In genomic region chr14:76104802-76105355, GRCh38 we compare ENCODE assay signal across 12 cellular contexts. TPM values are rescaled to one million over a fixed set of nuclear protein-coding genes. Genes with fewer than 3 reads are reported as not detected.
DNase-seq lines count a peak whose midpoint lies in the region; ATAC-seq and TF ChIP-seq lines count a peak whose summit lies in the region.
"Had no signal": no experiment of that assay in that cellular context is flagged by ENCODE, and none has a peak within 500 bp of the region (broad histone marks: within the 10 kb centered on the region; RNA-seq: fewer than 3 reads in every experiment).

No MANE protein-coding gene starts in this region.

- no peaks in the 10 kb centered on the region for H3K36me3 Mint-ChIP-seq in neural progenitor cell
- H3K36me3 Mint-ChIP-seq: CD4-positive, CD25-positive, alpha-beta regulatory T cell had no signal

- H3K4me1 Mint-ChIP-seq in neural progenitor cell: peaks cover 28% of the 10 kb centered on the region

- H3K79me2 ChIP-seq in neural progenitor cell (ENCODE audit: low read depth): no peaks in the 10 kb centered on the region

- H3K27me3 ChIP-seq in H7 (ENCODE audit: control insufficient read depth, insufficient read depth, low read length) (no peaks in the 10 kb centered on the region), neural progenitor cell (no peaks in the 10 kb centered on the region)
- H3K27me3 ChIP-seq: BLaER1 treated with 17β-estradiol and CSF1 and Interleukin-3, amounts not matched to agents 10 nM and 100 nM had no signal

- no peak overlapping the region for H3K4me3 Mint-ChIP-seq in neural progenitor cell
- H3K4me3 Mint-ChIP-seq: CD4-positive, CD25-positive, alpha-beta regulatory T cell had no signal

- no peak overlapping the region for H3K4me2 ChIP-seq in neural progenitor cell
- H3K4me2 ChIP-seq: BLaER1 treated with 17β-estradiol and CSF1 and Interleukin-3, amounts not matched to agents 10 nM and 100 nM had no signal

- no peak overlapping the region for H2AFZ ChIP-seq in neural progenitor cell (replicated peaks)

- ATAC-seq in HG03571 (IDR thresholded peaks at IDR 0.05; ENCODE audit: unreplicated experiment): no peak

- H3K27me3 Mint-ChIP-seq in neural progenitor cell (ENCODE audit: insufficient read depth, low read depth): peaks cover 22% of the 10 kb centered on the region

- no peaks in the 10 kb centered on the region for H3F3A ChIP-seq in neural progenitor cell (ENCODE audit: low read depth)

- no peaks in the 10 kb centered on the region for H3K9me3 ChIP-seq in neural progenitor cell (ENCODE audit: low read depth)
- H3K9me3 ChIP-seq: BLaER1 treated with 17β-estradiol and CSF1 and Interleukin-3, amounts not matched to agents 10 nM and 100 nM had no signal

- peak; percentile 82 for DNase-seq in DMS 273 (lab: John Stamatoyannopoulos, UW; ENCODE audit: unreplicated experiment)
- DNase-seq in H7: peak; percentile 46
- peak; percentile 26 for DNase-seq in NCI-H69 (lab: John Stamatoyannopoulos, UW)
- no peak for DNase-seq in neural progenitor cell (ENCODE audit: low spot score)
- DNase-seq in activated T-cell treated with anti-CD3 and anti-CD28 coated beads for 4 hours: no peak
- no peak for DNase-seq in SIG-M5 treated with dmso at 0.1 percent for 504 hours (lab: John Stamatoyannopoulos, UW; ENCODE audit: unreplicated experiment)
- DNase-seq: ACHN; CD4-positive, CD25-positive, alpha-beta regulatory T cell; DMS79 treated with DMSO at 0.1 percent for 48 hours; EL had no signal

- peak overlapping the region; percentile 36 for H3K27ac Mint-ChIP-seq in neural progenitor cell
- H3K27ac Mint-ChIP-seq: CD4-positive, CD25-positive, alpha-beta regulatory T cell had no signal

- no peak for TF ChIP-seq CTCF in neural progenitor cell (IDR thresholded peaks at IDR 0.05)

- H3K27ac ChIP-seq in neural progenitor cell: no peak overlapping the region
- H3K27ac ChIP-seq: BLaER1 treated with 17β-estradiol and CSF1 and Interleukin-3, amounts not matched to agents 10 nM and 100 nM had no signal

- H3K4me1 ChIP-seq in neural progenitor cell: no peaks in the 10 kb centered on the region
- H3K4me1 ChIP-seq: BLaER1 treated with 17β-estradiol and CSF1 and Interleukin-3, amounts not matched to agents 10 nM and 100 nM had no signal

- no peaks in the 10 kb centered on the region for H4K20me1 ChIP-seq in neural progenitor cell (ENCODE audit: low read depth)
- H4K20me1 ChIP-seq: BLaER1 treated with 17β-estradiol and CSF1 and Interleukin-3, amounts not matched to agents 10 nM and 100 nM had no signal

- H3K9me3 Mint-ChIP-seq in neural progenitor cell: peaks cover 3% of the 10 kb centered on the region

- H3K36me3 ChIP-seq in H7 (replicated peaks; ENCODE audit: control insufficient read depth, insufficient read depth, low read length) (no peaks in the 10 kb centered on the region), neural progenitor cell (no peaks in the 10 kb centered on the region)
- H3K36me3 ChIP-seq: BLaER1 treated with 17β-estradiol and CSF1 and Interleukin-3, amounts not matched to agents 10 nM and 100 nM had no signal

- H3K4me3 ChIP-seq in H7 (ENCODE audit: insufficient read depth, low read depth, low read length): no peak overlapping the region
- no peak overlapping the region for H3K4me3 ChIP-seq in neural progenitor cell
- H3K4me3 ChIP-seq: BLaER1 treated with 17β-estradiol and CSF1 and Interleukin-3, amounts not matched to agents 10 nM and 100 nM had no signal

- H3K9ac ChIP-seq in neural progenitor cell: no peak overlapping the region
- H3K9ac ChIP-seq: BLaER1 treated with 17β-estradiol and CSF1 and Interleukin-3, amounts not matched to agents 10 nM and 100 nM had no signal

RNA-seq across cellular contexts. Expression of gene GPATCH2L, which starts 46.8 kb away (rescaled TPM):
- 43.1 and 46.0 TPM in 2 replicates for total RNA-seq in H7 (2014; rRNA removed; shearing (Covaris generic))
- total RNA-seq in neural progenitor cell (ENCODE audit: low replicate concordance): 68.2 and 93.0 TPM in 2 replicates

Comparison
In these comparisons a context has a peak if more than half of its experiments do, and no peak if none do; other contexts are left out.
1. DNase-seq: peak in DMS 273 (single experiment), H7 (single experiment) and NCI-H69 (single experiment); none in neural progenitor cell (single experiment), activated T-cell treated with anti-CD3 and anti-CD28 coated beads for 4 hours (single experiment) and SIG-M5 treated with dmso at 0.1 percent for 504 hours (single experiment).